ENCODE assay signal across 15 cellular contexts in the genomic region with DNA sequence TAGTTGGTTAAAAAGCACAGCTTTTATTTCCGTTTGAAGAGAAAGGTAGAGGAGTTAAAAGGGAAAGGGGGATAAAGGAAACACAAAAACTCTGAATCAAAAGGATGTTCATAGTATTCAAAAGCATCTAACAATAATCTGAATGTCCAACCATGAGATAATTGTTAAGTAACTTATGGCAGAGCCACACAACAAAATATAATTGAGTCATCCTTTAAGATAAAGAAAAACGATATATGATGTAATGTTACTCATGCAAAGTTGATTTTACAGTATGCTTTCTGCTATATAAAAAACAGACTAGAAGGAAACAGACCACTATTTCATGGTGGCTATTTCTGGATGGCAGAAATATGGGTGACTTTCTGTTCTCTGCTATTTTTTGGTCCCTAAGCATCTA. TPM values are rescaled to one million over a fixed set of nuclear protein-coding genes. Genes with fewer than 3 reads are reported as not detected.
DNase-seq lines count a peak whose midpoint lies in the region; ATAC-seq and TF ChIP-seq lines count a peak whose summit lies in the region.
"Had no signal": no experiment of that assay in that cellular context is flagged by ENCODE, and none has a peak within 500 bp of the region (broad histone marks: within the 10 kb centered on the region; RNA-seq: fewer than 3 reads in every experiment).

No MANE protein-coding gene starts in this region.

- no TSS peak for BruUV-seq in Calu3 (replicated peaks; lab: Mats Ljungman, UMichigan)

- no peak overlapping the region for H3K9ac ChIP-seq in BLaER1 treated with 17β-estradiol and CSF1 and Interleukin-3, amounts not matched to agents 10 nM and 100 nM

- peaks cover 41% of the 10 kb centered on the region for H3K4me1 Mint-ChIP-seq in activated T-helper 17 cell treated with anti-CD3 and anti-CD28 coated beads, Interleukin-2, amount 50 U/mL, for 72 hours
- H3K4me1 Mint-ChIP-seq in immature natural killer cell (peaks cover 47 to 57% of the 10 kb centered on the region in 2 donors), Calu3 (ENCODE audit: low read depth, unreplicated experiment) (peaks cover 25% of the 10 kb centered on the region)

- H3K9me3 Mint-ChIP-seq in activated T-helper 17 cell treated with anti-CD3 and anti-CD28 coated beads, Interleukin-2, amount 50 U/mL, for 72 hours = no peaks in the 10 kb centered on the region
- H3K9me3 Mint-ChIP-seq in immature natural killer cell (no peaks in the 10 kb centered on the region), Calu3 (ENCODE audit: low read depth, unreplicated experiment) (no peaks in the 10 kb centered on the region)
- H3K9me3 Mint-ChIP-seq: activated naive CD8-positive, alpha-beta T cell treated with anti-CD3 and anti-CD28 coated beads, Interleukin-2, amount 10 ng/mL, durations not matched to agents 7 days and 5 days had no signal

- no peaks in the 10 kb centered on the region for H3K9me3 ChIP-seq in BLaER1 treated with 17β-estradiol and CSF1 and Interleukin-3, amounts not matched to agents 10 nM and 100 nM (replicated peaks in 1 of 11)
- H3K9me3 ChIP-seq: gastroesophageal sphincter, MG63 had no signal

- peaks cover 32 to 57% (median 48%) of the 10 kb centered on the region in 11 experiments; a peak in 21 of 22 replicates for H4K20me1 ChIP-seq in BLaER1 treated with 17β-estradiol and CSF1 and Interleukin-3, amounts not matched to agents 10 nM and 100 nM

- no peak for TF ChIP-seq CTCF in Calu3 (IDR thresholded peaks at IDR 0.05; ENCODE audit: unreplicated experiment)

- intact Hi-C loops in Calu3 (cut with micrococcal nuclease; ENCODE audit: unreplicated experiment) = no loop called here

- H3K4me3 ChIP-seq in BLaER1 treated with 17β-estradiol and CSF1 and Interleukin-3, amounts not matched to agents 10 nM and 100 nM = no peak overlapping the region
- H3K4me3 ChIP-seq: gastroesophageal sphincter, MG63 had no signal

- H3K4me2 ChIP-seq in BLaER1 treated with 17β-estradiol and CSF1 and Interleukin-3, amounts not matched to agents 10 nM and 100 nM = peak overlapping the region in 6 of 11 experiments; percentile 68 to 96 (median 92); a peak in 10 of 22 replicates

- H3K27me3 Mint-ChIP-seq in activated T-helper 17 cell treated with anti-CD3 and anti-CD28 coated beads, Interleukin-2, amount 50 U/mL, for 72 hours = no peaks in the 10 kb centered on the region
- H3K27me3 Mint-ChIP-seq in immature natural killer cell (ENCODE audit: low read depth in 3 of 3) (peaks cover 7 to 12% (median 11%) of the 10 kb centered on the region in 3 donors), Calu3 (ENCODE audit: unreplicated experiment) (no peaks in the 10 kb centered on the region)
- H3K27me3 Mint-ChIP-seq: activated naive CD8-positive, alpha-beta T cell treated with anti-CD3 and anti-CD28 coated beads, Interleukin-2, amount 10 ng/mL, durations not matched to agents 7 days and 5 days had no signal

- H3K4me3 Mint-ChIP-seq in activated T-helper 17 cell treated with anti-CD3 and anti-CD28 coated beads, Interleukin-2, amount 50 U/mL, for 72 hours = peak overlapping the region; percentile 94
- H3K4me3 Mint-ChIP-seq in immature natural killer cell (peak overlapping the region in 1 of 5 donors; percentile 58), Calu3 (ENCODE audit: low read depth, unreplicated experiment) (no peak overlapping the region)

- CTCF ChIA-PET in Calu3 (lab: Charles Lee) = interaction anchor here (0.9 kb wide), 1 partner anchor 30 kb away, joined by 3 read pairs; no protein-coding TSS in a partner anchor

- DNase-seq in ELR (ENCODE audit: low read depth) (peak; percentile 47), immature natural killer cell (no peak), Calu3 (no peak)
- DNase-seq in activated CD4-positive, alpha-beta T cell treated with anti-CD3 and anti-CD28 coated beads for 1 hour = no peak
- DNase-seq in stimulated activated CD4-positive, alpha-beta T cell treated with anti-CD3 and anti-CD28 coated beads, Interleukin-15, amount 100 ng/mL, for 24 hours = no peak
- DNase-seq: activated naive CD8-positive, alpha-beta T cell treated with anti-CD3 and anti-CD28 coated beads, Interleukin-2, amount 10 ng/mL, durations not matched to agents 7 days and 5 days; DMS79 treated with DMSO at 0.1 percent for 48 hours; mesendoderm; MG63; NCI-H187 treated with DMSO at 0.1 percent for 48 hours; substantia nigra; WERI-Rb-1 had no signal

- H3K36me3 Mint-ChIP-seq in activated T-helper 17 cell treated with anti-CD3 and anti-CD28 coated beads, Interleukin-2, amount 50 U/mL, for 72 hours (ENCODE audit: low read depth) = peaks cover 53% of the 10 kb centered on the region
- H3K36me3 Mint-ChIP-seq in immature natural killer cell = peaks cover 18 to 32% (median 23%) of the 10 kb centered on the region in 3 donors
- H3K36me3 Mint-ChIP-seq in Calu3 (ENCODE audit: insufficient read depth, unreplicated experiment) = peaks cover 28% of the 10 kb centered on the region

- no peak overlapping the region for H3K27ac ChIP-seq in BLaER1 treated with 17β-estradiol and CSF1 and Interleukin-3, amounts not matched to agents 10 nM and 100 nM
- H3K27ac ChIP-seq: gastroesophageal sphincter, WERI-Rb-1 had no signal

- H3K27me3 ChIP-seq in BLaER1 treated with 17β-estradiol and CSF1 and Interleukin-3, amounts not matched to agents 10 nM and 100 nM = peaks cover 0 to 7% (median 0%) of the 10 kb centered on the region in 11 experiments; a peak in 5 of 22 replicates
- H3K27me3 ChIP-seq: gastroesophageal sphincter, MG63 had no signal

- peaks cover 32 to 40% (median 37%) of the 10 kb centered on the region in 10 experiments for H3K4me1 ChIP-seq in BLaER1 treated with 17β-estradiol and CSF1 and Interleukin-3, amounts not matched to agents 10 nM and 100 nM

- H3K36me3 ChIP-seq in BLaER1 treated with 17β-estradiol and CSF1 and Interleukin-3, amounts not matched to agents 10 nM and 100 nM = peaks cover 36 to 40% (median 37%) of the 10 kb centered on the region in 11 experiments

- peak overlapping the region; percentile 83 for H3K27ac Mint-ChIP-seq in activated T-helper 17 cell treated with anti-CD3 and anti-CD28 coated beads, Interleukin-2, amount 50 U/mL, for 72 hours
- H3K27ac Mint-ChIP-seq in immature natural killer cell = peak overlapping the region in 4 of 6 donors; percentile 80 to 99 (median 90)
- no peak overlapping the region for H3K27ac Mint-ChIP-seq in Calu3 (ENCODE audit: unreplicated experiment)
- H3K27ac Mint-ChIP-seq: activated naive CD8-positive, alpha-beta T cell treated with anti-CD3 and anti-CD28 coated beads, Interleukin-2, amount 10 ng/mL, durations not matched to agents 7 days and 5 days had no signal

- ATAC-seq in activated T-helper 17 cell treated with anti-CD3 and anti-CD28 coated beads, Interleukin-2, amount 50 U/mL, for 72 hours (replicated peaks) = no peak
- ATAC-seq: gastroesophageal sphincter had no signal

RNA-seq across cellular contexts. Expression of a gene that starts 3.9 kb away (rescaled TPM):
- 10 to 100 TPM; 31.9 to 39.7 TPM for total RNA-seq in activated T-helper 17 cell treated with anti-CD3 and anti-CD28 coated beads, Interleukin-2, amount 50 U/mL, for 72 hours
- polyA plus RNA-seq in immature natural killer cell = 10 to 100 TPM; 20.3 to 32.2 (median 22.6) TPM
- 23.8 and 24.3 TPM in 2 replicates for total RNA-seq in Calu3 (2022)

RNA-seq across cellular contexts. Expression of a gene that starts 4.1 kb away (rescaled TPM):
- 10 to 100 TPM; 15.6 to 20.6 TPM for total RNA-seq in activated T-helper 17 cell treated with anti-CD3 and anti-CD28 coated beads, Interleukin-2, amount 50 U/mL, for 72 hours
- polyA plus RNA-seq in immature natural killer cell = 10 to 100 TPM; 28.3 to 38.3 (median 31.5) TPM
- 16.7 and 17.7 TPM in 2 replicates for total RNA-seq in Calu3 (2022)

RNA-seq across cellular contexts. Expression of a gene that starts 49.6 kb away (rescaled TPM):
- total RNA-seq in activated T-helper 17 cell treated with anti-CD3 and anti-CD28 coated beads, Interleukin-2, amount 50 U/mL, for 72 hours = 10 to 100 TPM; 42.1 to 44.5 TPM
- polyA plus RNA-seq in immature natural killer cell = 100 to 1,000 TPM in 1 of 3 donors, 10 to 100 TPM in 2; 78.3 to 117 (median 87.5) TPM
- 56.2 and 57.0 TPM in 2 replicates for total RNA-seq in Calu3 (2022)

RNA-seq across cellular contexts. Expression of a gene that starts 49.8 kb away (rescaled TPM):
- total RNA-seq in activated T-helper 17 cell treated with anti-CD3 and anti-CD28 coated beads, Interleukin-2, amount 50 U/mL, for 72 hours = 10 to 100 TPM; 11.6 to 27.6 TPM
- 10 to 100 TPM in 2 of 3 donors, 1 to 10 TPM in 1; 9.6 to 23.2 (median 12.4) TPM for polyA plus RNA-seq in immature natural killer cell
- total RNA-seq in Calu3 (2022) = 14.3 and 16.7 TPM in 2 replicates
